1 cellular context compared by ENCODE assay signal in genomic region chr17:75920045-75920560, GRCh38.
TF ChIP-seq lines count a peak whose summit lies in the region.

No MANE protein-coding gene starts in this region.

TF ChIP-seq in HepG2, 621 proteins besides CTCF, POLR2A, EP300 and RAD21:
- TF ChIP-seq ZNF598 (CRISPR knock-in tag; IDR thresholded peaks at IDR 0.05; ENCODE audit: borderline replicate concordance): no peak
- 0 out of 2 replicates have a peak, but pooled peaks have one; percentile 40 for TF ChIP-seq HNRNPL (IDR thresholded peaks at IDR 0.05; ENCODE audit: low read depth, low read length)
